In the genomic region with DNA sequence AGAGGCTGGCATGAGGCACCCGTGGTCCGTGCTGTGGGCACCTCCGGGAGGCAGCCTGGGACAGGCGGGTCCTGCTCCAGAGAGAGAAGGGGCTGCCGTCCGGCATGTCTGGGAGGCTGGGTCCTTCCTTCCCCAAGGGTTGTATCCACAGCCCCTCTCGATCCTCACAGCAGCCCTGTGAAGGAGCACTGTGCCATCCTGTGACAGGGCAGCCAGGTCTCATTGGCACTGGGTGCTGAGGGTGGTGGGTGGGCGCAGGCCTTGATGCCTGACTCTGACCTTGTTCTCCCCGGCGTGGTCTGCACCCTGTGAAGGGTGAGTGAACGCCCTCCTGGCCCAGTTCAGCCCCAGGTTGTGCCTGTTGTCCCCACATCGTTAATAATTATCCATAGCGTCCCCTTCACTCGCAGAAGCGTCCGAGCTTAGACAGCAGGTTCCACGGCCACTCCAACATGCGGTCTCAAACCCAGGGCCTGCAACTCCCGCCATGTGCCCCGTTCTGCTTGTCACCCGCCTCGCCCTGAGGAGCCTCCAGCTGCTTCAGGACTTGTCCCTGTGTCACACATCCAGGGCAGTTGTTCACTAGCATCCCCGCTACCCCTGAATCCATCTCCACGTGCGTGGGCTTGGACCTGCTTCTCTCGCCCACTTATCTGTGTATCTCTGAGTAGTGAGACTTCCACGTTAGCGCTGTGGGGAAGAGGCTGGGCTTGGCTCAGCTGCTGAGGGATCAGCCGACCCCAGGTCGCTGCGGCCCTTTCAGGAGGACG, we compare ENCODE assay signal across 1 cellular context.
TF ChIP-seq lines count a peak whose summit lies in the region.

No MANE protein-coding gene starts in this region.

TF ChIP-seq in H1, 55 proteins besides CTCF, POLR2A, EP300 and RAD21:
- TF ChIP-seq, protein P1, sequence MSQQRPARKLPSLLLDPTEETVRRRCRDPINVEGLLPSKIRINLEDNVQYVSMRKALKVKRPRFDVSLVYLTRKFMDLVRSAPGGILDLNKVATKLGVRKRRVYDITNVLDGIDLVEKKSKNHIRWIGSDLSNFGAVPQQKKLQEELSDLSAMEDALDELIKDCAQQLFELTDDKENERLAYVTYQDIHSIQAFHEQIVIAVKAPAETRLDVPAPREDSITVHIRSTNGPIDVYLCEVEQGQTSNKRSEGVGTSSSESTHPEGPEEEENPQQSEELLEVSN (IDR thresholded peaks at IDR 0.05): no peak
- TF ChIP-seq NANOG (IDR thresholded peaks at IDR 0.05; ENCODE audit: insufficient read depth, low read depth, low read length, poor library complexity, severe bottlenecking) (no peak), GTF2F1 (IDR thresholded peaks at IDR 0.05; ENCODE audit: borderline replicate concordance, low read depth, low read length) (no peak), EGR1 (IDR thresholded peaks at IDR 0.05; ENCODE audit: borderline replicate concordance, low read depth, low read length) (no peak), FOSL1 (IDR thresholded peaks at IDR 0.05; ENCODE audit: insufficient read depth, low read depth, low read length) (no peak), SP1 (IDR thresholded peaks at IDR 0.05; ENCODE audit: low read depth, low read length) (no peak), POU5F1 (IDR thresholded peaks at IDR 0.05; ENCODE audit: low read depth, low read length) (no peak), RBBP5 (IDR thresholded peaks at IDR 0.05; ENCODE audit: borderline replicate concordance, low read depth, low read length) (no peak)
